In the genomic region with DNA sequence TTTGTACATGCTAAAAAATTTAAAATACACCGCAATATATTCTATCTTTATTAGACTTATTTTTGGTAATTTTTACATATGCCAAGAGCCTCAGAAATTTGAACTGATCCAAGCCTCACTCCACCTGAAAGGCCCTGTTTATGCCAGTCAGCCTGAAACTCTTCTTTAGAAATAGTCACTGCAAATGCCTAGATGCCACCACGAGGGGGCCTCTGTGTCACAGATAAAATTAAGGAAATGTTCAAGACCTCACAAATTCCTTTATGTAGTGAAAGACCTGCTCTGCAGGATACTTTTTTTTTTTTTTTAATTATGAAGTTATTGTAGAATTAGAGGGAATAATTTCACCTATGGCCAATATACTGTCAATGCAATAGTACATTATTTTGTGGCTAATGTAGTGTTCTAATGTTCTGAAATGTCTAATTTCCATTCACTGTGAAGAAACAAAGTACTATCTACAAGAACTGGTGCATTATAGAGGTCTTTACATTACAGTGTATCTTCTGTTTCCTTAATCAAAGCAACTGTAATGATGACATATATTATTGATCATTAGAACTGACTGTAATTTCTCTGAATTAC, we compare ENCODE assay signal across 8 cellular contexts.
DNase-seq lines count a peak whose midpoint lies in the region; ATAC-seq, FAIRE-seq and TF ChIP-seq lines count a peak whose summit lies in the region.

No MANE protein-coding gene starts in this region.

- FAIRE-seq in HTR-8/SVneo (lab: Jason Lieb, UNC): no peak

- H3K4me3 ChIP-seq in CD8-positive, alpha-beta T cell (ENCODE audit: low read depth, low read length): no peak overlapping the region
- H3K4me3 ChIP-seq in left ventricle myocardium inferior: no peak overlapping the region
- H3K4me3 ChIP-seq in skeletal muscle cell (ENCODE audit: low read depth, low read length): no peak overlapping the region

- no peak overlapping the region for H3K4me3 Mint-ChIP-seq in CD8-positive, alpha-beta T cell
- no peak overlapping the region for H3K4me3 Mint-ChIP-seq in activated naive CD8-positive, alpha-beta T cell treated with anti-CD3 and anti-CD28 coated beads for 36 hours

- peak; percentile 57 to 83 (median 76) for DNase-seq in CD8-positive, alpha-beta T cell
- DNase-seq in GM20000 (ENCODE audit: low spot score): peak; percentile 47
- DNase-seq in HTR-8/SVneo (ENCODE audit: insufficient read length, low spot score): peak; percentile 15
- DNase-seq in SKM-1 treated with dmso at 0.1 percent for 144 hours (lab: John Stamatoyannopoulos, UW; ENCODE audit: unreplicated experiment): peak; percentile 51
- peak; percentile 64 for DNase-seq in activated naive CD8-positive, alpha-beta T cell treated with anti-CD3 and anti-CD28 coated beads for 36 hours
- peak; percentile 29 for DNase-seq in left ventricle myocardium inferior
- DNase-seq in skeletal muscle cell (ENCODE audit: low read depth): peak; percentile 8
- no peak for DNase-seq in NCI-H2196 (lab: John Stamatoyannopoulos, UW; ENCODE audit: unreplicated experiment)

- no peaks in the 10 kb centered on the region for H3K27me3 Mint-ChIP-seq in CD8-positive, alpha-beta T cell (ENCODE audit: low read depth)
- H3K27me3 Mint-ChIP-seq in activated naive CD8-positive, alpha-beta T cell treated with anti-CD3 and anti-CD28 coated beads for 36 hours: no peaks in the 10 kb centered on the region

- no peaks in the 10 kb centered on the region for H3K4me1 ChIP-seq in CD8-positive, alpha-beta T cell (ENCODE audit: insufficient read depth, low read length)
- no peaks in the 10 kb centered on the region for H3K4me1 ChIP-seq in left ventricle myocardium inferior

- CTCF ChIA-PET in CD8-positive, alpha-beta T cell (lab: Charles Lee): interaction anchor here (0.9 to 5.3 kb wide), 4 partner anchors 8 to 48 kb away, joined by 3 to 118 read pairs (median 34); no protein-coding TSS in a partner anchor

- POLR2A ChIA-PET in CD8-positive, alpha-beta T cell (lab: Charles Lee): interaction anchor here (1.9 kb wide), 1 partner anchor 48 kb away, joined by 6 read pairs; no protein-coding TSS in a partner anchor

- no peak overlapping the region for H3K27ac ChIP-seq in CD8-positive, alpha-beta T cell (ENCODE audit: low read depth, low read length)
- H3K27ac ChIP-seq in left ventricle myocardium inferior (replicated peaks): no peak overlapping the region

- peak; percentile 87 for ATAC-seq in CD8-positive, alpha-beta T cell

- H3K27me3 ChIP-seq in CD8-positive, alpha-beta T cell (ENCODE audit: insufficient read depth, low read length): no peaks in the 10 kb centered on the region
- peaks cover 11% of the 10 kb centered on the region for H3K27me3 ChIP-seq in left ventricle myocardium inferior (ENCODE audit: low read depth)

- peaks cover 7% of the 10 kb centered on the region for H3K4me1 Mint-ChIP-seq in CD8-positive, alpha-beta T cell (ENCODE audit: low read depth)
- peaks cover 33% of the 10 kb centered on the region for H3K4me1 Mint-ChIP-seq in activated naive CD8-positive, alpha-beta T cell treated with anti-CD3 and anti-CD28 coated beads for 36 hours

- no peaks in the 10 kb centered on the region for H3K36me3 Mint-ChIP-seq in CD8-positive, alpha-beta T cell
- no peaks in the 10 kb centered on the region for H3K36me3 Mint-ChIP-seq in activated naive CD8-positive, alpha-beta T cell treated with anti-CD3 and anti-CD28 coated beads for 36 hours

- peak; percentile 97 for TF ChIP-seq CTCF in CD8-positive, alpha-beta T cell (IDR thresholded peaks at IDR 0.05)
- TF ChIP-seq CTCF in GM20000 (IDR thresholded peaks at IDR 0.05; ENCODE audit: extremely low read depth, missing control alignments) (peak; percentile 70), left ventricle myocardium inferior (IDR thresholded peaks at IDR 0.05; ENCODE audit: borderline replicate concordance) (peak; percentile 72)

- H3K9me3 ChIP-seq in CD8-positive, alpha-beta T cell (ENCODE audit: low read length): no peaks in the 10 kb centered on the region
- no peaks in the 10 kb centered on the region for H3K9me3 ChIP-seq in left ventricle myocardium inferior (replicated peaks)

- no peak overlapping the region for H3K27ac Mint-ChIP-seq in CD8-positive, alpha-beta T cell
- no peak overlapping the region for H3K27ac Mint-ChIP-seq in activated naive CD8-positive, alpha-beta T cell treated with anti-CD3 and anti-CD28 coated beads for 36 hours

- H3K36me3 ChIP-seq in CD8-positive, alpha-beta T cell (ENCODE audit: insufficient read depth, low read length): no peaks in the 10 kb centered on the region
- H3K36me3 ChIP-seq in left ventricle myocardium inferior: no peaks in the 10 kb centered on the region

- no peaks in the 10 kb centered on the region for H3K9me3 Mint-ChIP-seq in CD8-positive, alpha-beta T cell
- H3K9me3 Mint-ChIP-seq in activated naive CD8-positive, alpha-beta T cell treated with anti-CD3 and anti-CD28 coated beads for 36 hours: no peaks in the 10 kb centered on the region

- intact Hi-C loops in CD8-positive, alpha-beta T cell (cut with DNase I, micrococcal nuclease): loop anchor here (1.0 to 5.0 kb wide), 3 partner anchors 48 to 1041 kb away; no protein-coding TSS in a partner anchor
- intact Hi-C loops in left ventricle myocardium inferior (cut with micrococcal nuclease): no loop called here
